ENCODE assay signal across 24 cellular contexts in the genomic region with DNA sequence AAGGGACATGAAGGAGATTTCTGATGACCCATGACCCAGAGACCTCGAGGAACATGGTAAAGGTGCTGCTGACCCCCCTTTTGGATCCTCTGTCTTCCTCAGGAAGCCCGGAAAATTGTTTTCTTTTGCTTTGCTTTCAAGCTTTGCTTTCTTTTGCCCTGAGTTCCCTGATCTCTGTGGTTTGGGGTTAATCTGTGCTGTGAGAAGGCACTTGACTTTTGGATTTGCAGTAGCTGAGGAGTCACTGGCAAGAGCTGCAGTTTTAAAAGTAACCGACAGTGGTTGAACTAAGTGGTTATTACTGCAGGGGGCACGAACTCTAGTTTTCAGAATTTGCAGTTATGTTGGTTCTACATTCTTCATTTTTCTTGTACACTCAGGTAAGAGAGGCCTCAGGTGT.
DNase-seq lines count a peak whose midpoint lies in the region; ATAC-seq and TF ChIP-seq lines count a peak whose summit lies in the region.
"Had no signal": no experiment of that assay in that cellular context is flagged by ENCODE, and none has a peak within 500 bp of the region (broad histone marks: within the 10 kb centered on the region; RNA-seq: fewer than 3 reads in every experiment).

No MANE protein-coding gene starts in this region.

- peaks cover 15% of the 10 kb centered on the region for H3K36me3 Mint-ChIP-seq in stimulated activated effector memory CD8-positive, alpha-beta T cell treated with anti-CD3 and anti-CD28 coated beads, Interleukin-12 subunit alpha, Interleukin-12 subunit beta, amount 100 ng/mL, for 72 hours

- no peaks in the 10 kb centered on the region for H3K27me3 ChIP-seq in tibial artery
- H3K27me3 ChIP-seq: heart right ventricle, pancreas, sigmoid colon had no signal

- no peaks in the 10 kb centered on the region for H3K9me3 Mint-ChIP-seq in stimulated activated effector memory CD8-positive, alpha-beta T cell treated with anti-CD3 and anti-CD28 coated beads, Interleukin-12 subunit alpha, Interleukin-12 subunit beta, amount 100 ng/mL, for 72 hours
- H3K9me3 Mint-ChIP-seq: activated CD8-positive, alpha-beta T cell treated with anti-CD3 and anti-CD28 coated beads for 36 hours; activated T-cell treated with anti-CD3 and anti-CD28 coated beads, Interleukin-2, amount 50 U/mL, for 24 hours; CD8-positive, alpha-beta T cell had no signal

- ATAC-seq in stimulated activated effector memory CD8-positive, alpha-beta T cell treated with anti-CD3 and anti-CD28 coated beads, Interleukin-12 subunit alpha, Interleukin-12 subunit beta, amount 100 ng/mL, for 72 hours = no peak
- no peak for ATAC-seq in GM19328 (IDR thresholded peaks at IDR 0.05; ENCODE audit: unreplicated experiment)
- ATAC-seq: activated CD4-positive, CD25-positive, alpha-beta regulatory T cell treated with anti-CD3 and anti-CD28 coated beads, Interleukin-2, amount 50 U/mL, for 24 hours; activated CD8-positive, alpha-beta T cell treated with anti-CD3 and anti-CD28 coated beads for 36 hours; CD8-positive, alpha-beta T cell; heart right ventricle; naive thymus-derived CD4-positive, alpha-beta T cell; pancreas had no signal

- H3K36me3 ChIP-seq in HEK293 (ENCODE audit: control insufficient read depth in 2 of 2, insufficient read depth in 1 of 2, low read length in 2 of 2) = peaks cover 0 to 3% of the 10 kb centered on the region in 2 experiments; a peak in 2 of 3 replicates
- no peaks in the 10 kb centered on the region for H3K36me3 ChIP-seq in tibial artery
- H3K36me3 ChIP-seq: pancreas, sigmoid colon, thoracic aorta had no signal

- intact Hi-C loops in tibial artery (cut with DNase I; ENCODE audit: low total_unique reads) = loop anchor here (10.0 kb wide), 1 partner anchor 107 kb away; no protein-coding TSS in a partner anchor

- H3K9me3 ChIP-seq in HEK293 (ENCODE audit: control insufficient read depth, insufficient read depth, low read depth, low read length) (no peaks in the 10 kb centered on the region), tibial artery (no peaks in the 10 kb centered on the region)
- H3K9me3 ChIP-seq: heart right ventricle, pancreas, sigmoid colon, thoracic aorta had no signal

- H3K27ac Mint-ChIP-seq in stimulated activated effector memory CD8-positive, alpha-beta T cell treated with anti-CD3 and anti-CD28 coated beads, Interleukin-12 subunit alpha, Interleukin-12 subunit beta, amount 100 ng/mL, for 72 hours = peak overlapping the region; percentile 20
- H3K27ac Mint-ChIP-seq: activated CD8-positive, alpha-beta T cell treated with anti-CD3 and anti-CD28 coated beads for 36 hours; activated T-cell treated with anti-CD3 and anti-CD28 coated beads, Interleukin-2, amount 50 U/mL, for 24 hours; CD8-positive, alpha-beta T cell; naive thymus-derived CD4-positive, alpha-beta T cell had no signal

- POLR2A ChIA-PET in HEK293 (lab: Yijun Ruan, JAX) = no interaction called here

- H3K27ac ChIP-seq in HEK293 (ENCODE audit: extremely low read depth, low read depth, low read length) (no peak overlapping the region), tibial artery (no peak overlapping the region)
- H3K27ac ChIP-seq: heart right ventricle, pancreas, sigmoid colon, SK-N-MC, thoracic aorta had no signal

- peak; percentile 34 for DNase-seq in amniotic epithelial cell (ENCODE audit: low read depth)
- DNase-seq in iris pigment epithelial cell (ENCODE audit: low read depth) = peak; percentile 79
- DNase-seq in stimulated activated effector memory CD8-positive, alpha-beta T cell treated with anti-CD3 and anti-CD28 coated beads, Interleukin-12 subunit alpha, Interleukin-12 subunit beta, amount 100 ng/mL, for 72 hours (ENCODE audit: low spot score in 2 of 2) = no peak
- DNase-seq in iPS-NIHi7 (ENCODE audit: extremely low spot score) = no peak
- no peak for DNase-seq in tibial artery
- DNase-seq: activated CD8-positive, alpha-beta T cell treated with anti-CD3 and anti-CD28 coated beads for 36 hours; activated naive CD4-positive, alpha-beta T cell treated with anti-CD3 and anti-CD28 coated beads, Interleukin-2, amount 50 U/mL, for 16 hours; activated T-cell treated with anti-CD3 and anti-CD28 coated beads, Interleukin-2, amount 50 U/mL, for 24 hours; aorta; CD8-positive, alpha-beta T cell; DMS153; heart right ventricle; naive thymus-derived CD4-positive, alpha-beta T cell; NCI-H1092 treated with DMSO at 0.1 percent for 48 hours; NCI-H446 treated with DMSO at 0.1 percent for 48 hours; pancreas; RPMI8226; sigmoid colon had no signal

- no peak overlapping the region for H3K4me3 ChIP-seq in HEK293 (ENCODE audit: low read depth, low read length)
- H3K4me3 ChIP-seq in tibial artery = no peak overlapping the region
- H3K4me3 ChIP-seq: heart right ventricle, lung, pancreas, sigmoid colon, SK-N-MC, thoracic aorta had no signal

- peaks cover 7% of the 10 kb centered on the region for H3K4me1 Mint-ChIP-seq in stimulated activated effector memory CD8-positive, alpha-beta T cell treated with anti-CD3 and anti-CD28 coated beads, Interleukin-12 subunit alpha, Interleukin-12 subunit beta, amount 100 ng/mL, for 72 hours

- CTCF ChIA-PET in HEK293 (lab: Yijun Ruan, JAX) = interaction anchor here (1.2 to 3.3 kb wide), 6 partner anchors 9 to 121 kb away, joined by 4 to 15 read pairs (median 5); no protein-coding TSS in a partner anchor

- TF ChIP-seq CTCF in HEK293 (tag by site-specific recombination; IDR thresholded peaks at IDR 0.05) = no peak
- TF ChIP-seq CTCF in tibial artery (IDR thresholded peaks at IDR 0.05) = no peak

- H3K4me1 ChIP-seq in HEK293 (ENCODE audit: control insufficient read depth, insufficient read depth, low read length) = peaks cover 9% of the 10 kb centered on the region
- H3K4me1 ChIP-seq in tibial artery = no peaks in the 10 kb centered on the region

- H3K4me3 Mint-ChIP-seq in stimulated activated effector memory CD8-positive, alpha-beta T cell treated with anti-CD3 and anti-CD28 coated beads, Interleukin-12 subunit alpha, Interleukin-12 subunit beta, amount 100 ng/mL, for 72 hours = no peak overlapping the region
- H3K4me3 Mint-ChIP-seq: activated CD8-positive, alpha-beta T cell treated with anti-CD3 and anti-CD28 coated beads for 36 hours; activated T-cell treated with anti-CD3 and anti-CD28 coated beads, Interleukin-2, amount 50 U/mL, for 24 hours; CD8-positive, alpha-beta T cell; naive thymus-derived CD4-positive, alpha-beta T cell had no signal

TF ChIP-seq in HEK293, 187 proteins besides CTCF, POLR2A, EP300 and RAD21 (continues in another document):
- TF ChIP-seq, protein P1, sequence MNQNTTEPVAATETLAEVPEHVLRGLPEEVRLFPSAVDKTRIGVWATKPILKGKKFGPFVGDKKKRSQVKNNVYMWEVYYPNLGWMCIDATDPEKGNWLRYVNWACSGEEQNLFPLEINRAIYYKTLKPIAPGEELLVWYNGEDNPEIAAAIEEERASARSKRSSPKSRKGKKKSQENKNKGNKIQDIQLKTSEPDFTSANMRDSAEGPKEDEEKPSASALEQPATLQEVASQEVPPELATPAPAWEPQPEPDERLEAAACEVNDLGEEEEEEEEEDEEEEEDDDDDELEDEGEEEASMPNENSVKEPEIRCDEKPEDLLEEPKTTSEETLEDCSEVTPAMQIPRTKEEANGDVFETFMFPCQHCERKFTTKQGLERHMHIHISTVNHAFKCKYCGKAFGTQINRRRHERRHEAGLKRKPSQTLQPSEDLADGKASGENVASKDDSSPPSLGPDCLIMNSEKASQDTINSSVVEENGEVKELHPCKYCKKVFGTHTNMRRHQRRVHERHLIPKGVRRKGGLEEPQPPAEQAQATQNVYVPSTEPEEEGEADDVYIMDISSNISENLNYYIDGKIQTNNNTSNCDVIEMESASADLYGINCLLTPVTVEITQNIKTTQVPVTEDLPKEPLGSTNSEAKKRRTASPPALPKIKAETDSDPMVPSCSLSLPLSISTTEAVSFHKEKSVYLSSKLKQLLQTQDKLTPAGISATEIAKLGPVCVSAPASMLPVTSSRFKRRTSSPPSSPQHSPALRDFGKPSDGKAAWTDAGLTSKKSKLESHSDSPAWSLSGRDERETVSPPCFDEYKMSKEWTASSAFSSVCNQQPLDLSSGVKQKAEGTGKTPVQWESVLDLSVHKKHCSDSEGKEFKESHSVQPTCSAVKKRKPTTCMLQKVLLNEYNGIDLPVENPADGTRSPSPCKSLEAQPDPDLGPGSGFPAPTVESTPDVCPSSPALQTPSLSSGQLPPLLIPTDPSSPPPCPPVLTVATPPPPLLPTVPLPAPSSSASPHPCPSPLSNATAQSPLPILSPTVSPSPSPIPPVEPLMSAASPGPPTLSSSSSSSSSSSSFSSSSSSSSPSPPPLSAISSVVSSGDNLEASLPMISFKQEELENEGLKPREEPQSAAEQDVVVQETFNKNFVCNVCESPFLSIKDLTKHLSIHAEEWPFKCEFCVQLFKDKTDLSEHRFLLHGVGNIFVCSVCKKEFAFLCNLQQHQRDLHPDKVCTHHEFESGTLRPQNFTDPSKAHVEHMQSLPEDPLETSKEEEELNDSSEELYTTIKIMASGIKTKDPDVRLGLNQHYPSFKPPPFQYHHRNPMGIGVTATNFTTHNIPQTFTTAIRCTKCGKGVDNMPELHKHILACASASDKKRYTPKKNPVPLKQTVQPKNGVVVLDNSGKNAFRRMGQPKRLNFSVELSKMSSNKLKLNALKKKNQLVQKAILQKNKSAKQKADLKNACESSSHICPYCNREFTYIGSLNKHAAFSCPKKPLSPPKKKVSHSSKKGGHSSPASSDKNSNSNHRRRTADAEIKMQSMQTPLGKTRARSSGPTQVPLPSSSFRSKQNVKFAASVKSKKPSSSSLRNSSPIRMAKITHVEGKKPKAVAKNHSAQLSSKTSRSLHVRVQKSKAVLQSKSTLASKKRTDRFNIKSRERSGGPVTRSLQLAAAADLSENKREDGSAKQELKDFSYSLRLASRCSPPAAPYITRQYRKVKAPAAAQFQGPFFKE (tag by site-specific recombination; IDR thresholded peaks at IDR 0.05; ENCODE audit: borderline replicate concordance) = no peak
- TF ChIP-seq ZNF777 (tag by site-specific recombination; IDR thresholded peaks at IDR 0.05; ENCODE audit: borderline replicate concordance) (no peak), ZNF580 (tag by site-specific recombination; IDR thresholded peaks at IDR 0.05) (no peak), GFI1B (tag by site-specific recombination; IDR thresholded peaks at IDR 0.05) (0 out of 2 replicates have a peak, but pooled peaks have one; percentile 27), OSR2 (tag by site-specific recombination; IDR thresholded peaks at IDR 0.05) (peak; percentile 70), ZNF677 (tag by site-specific recombination; IDR thresholded peaks at IDR 0.05) (no peak), ZNF404 (tag by site-specific recombination; IDR thresholded peaks at IDR 0.05) (no peak), KLF7 (tag by site-specific recombination; IDR thresholded peaks at IDR 0.05; ENCODE audit: borderline replicate concordance) (no peak)

Comparison
In these comparisons a context has a peak if more than half of its experiments do, and no peak if none do; other contexts are left out.
1. DNase-seq: peak in amniotic epithelial cell (single experiment) and iris pigment epithelial cell (single experiment); none in stimulated activated effector memory CD8-positive, alpha-beta T cell treated with anti-CD3 and anti-CD28 coated beads, Interleukin-12 subunit alpha, Interleukin-12 subunit beta, amount 100 ng/mL, for 72 hours (0 of 2), iPS-NIHi7 (single experiment) and tibial artery (0 of 2).